Comparison of ENCODE assay signal across 1 cellular context in genomic region chr1:206513312-206514111, GRCh38.
A peak's percentile ranks its signal among the peaks of the same experiment; 100 is the strongest.
TF ChIP-seq lines count a peak whose summit lies in the region.

No MANE protein-coding gene starts in this region.

TF ChIP-seq in IMR-90, 13 proteins besides CTCF, POLR2A, EP300 and RAD21:
- TF ChIP-seq FOS (IDR thresholded peaks at IDR 0.05; ENCODE audit: low read depth, low read length) (0 out of 2 replicates have a peak, but pooled peaks have one; percentile 26), MXI1 (IDR thresholded peaks at IDR 0.05; ENCODE audit: borderline replicate concordance, low read depth, low read length) (peak; percentile 55; the same call in 1 of the 2 replicates), SMC3 (IDR thresholded peaks at IDR 0.05; ENCODE audit: low read depth, low read length) (no peak), MAZ (IDR thresholded peaks at IDR 0.05; ENCODE audit: borderline replicate concordance, low read depth, low read length) (peak; percentile 73; the same call in 1 of the 2 replicates), NFE2L2 (IDR thresholded peaks at IDR 0.05; ENCODE audit: low read depth, low read length) (no peak), MAFK (IDR thresholded peaks at IDR 0.05; ENCODE audit: low read depth, low read length) (no peak)
